22 cellular contexts compared by ENCODE assay signal in genomic region chr13:111472083-111472482, GRCh38.
"Had no signal": no experiment of that assay in that cellular context is flagged by ENCODE, and none has a peak within 500 bp of the region (broad histone marks: within the 10 kb centered on the region; RNA-seq: fewer than 3 reads in every experiment).

No MANE protein-coding gene starts in this region.

- H3K4me2 ChIP-seq: neural progenitor cell, smooth muscle cell had no signal

- DNase-seq: colonic mucosa; dermis blood vessel endothelial cell; effector memory CD4-positive, alpha-beta T cell; erythroblast; immature natural killer cell; left ventricle myocardium superior; nucleus accumbens; stimulated activated CD4-positive, alpha-beta T cell treated with anti-CD3 and anti-CD28 coated beads, Interleukin-2, amount 100 ng/mL, for 24 hours; stimulated activated CD4-positive, alpha-beta T cell treated with anti-CD3 and anti-CD28 coated beads, Interleukin-4, amount 100 ng/mL, for 24 hours; stomach; tibial artery had no signal

- H3K36me3 Mint-ChIP-seq: immature natural killer cell; memory B cell; neural progenitor cell; stimulated activated effector memory CD8-positive, alpha-beta T cell treated with anti-CD3 and anti-CD28 coated beads, Interleukin-12 subunit alpha, Interleukin-12 subunit beta, amount 100 ng/mL, for 72 hours had no signal

- H3K4me1 Mint-ChIP-seq: central memory CD8-positive, alpha-beta T cell; immature natural killer cell; memory B cell; nephron; neural progenitor cell; stimulated activated effector memory CD8-positive, alpha-beta T cell treated with anti-CD3 and anti-CD28 coated beads, Interleukin-12 subunit alpha, Interleukin-12 subunit beta, amount 100 ng/mL, for 72 hours had no signal

- H3K4me3 ChIP-seq: colonic mucosa, lung, neural progenitor cell, pancreas, right lobe of liver, smooth muscle cell, stomach, tibial artery, upper lobe of left lung had no signal

- H3K27ac Mint-ChIP-seq: immature natural killer cell; memory B cell; nephron; progenitor cell of endocrine pancreas; stimulated activated effector memory CD8-positive, alpha-beta T cell treated with anti-CD3 and anti-CD28 coated beads, Interleukin-12 subunit alpha, Interleukin-12 subunit beta, amount 100 ng/mL, for 72 hours had no signal

- H2AFZ ChIP-seq: neural progenitor cell had no signal

- H3K9me3 ChIP-seq: colonic mucosa, pancreas, right lobe of liver, stomach, tibial artery, upper lobe of left lung had no signal

- H3K36me3 ChIP-seq: colonic mucosa, neural progenitor cell, pancreas, right lobe of liver, stomach, tibial artery, upper lobe of left lung had no signal

- H3K9me3 Mint-ChIP-seq: central memory CD8-positive, alpha-beta T cell; immature natural killer cell; nephron; stimulated activated effector memory CD8-positive, alpha-beta T cell treated with anti-CD3 and anti-CD28 coated beads, Interleukin-12 subunit alpha, Interleukin-12 subunit beta, amount 100 ng/mL, for 72 hours had no signal

- H3K4me1 ChIP-seq: colonic mucosa, neural progenitor cell, pancreas, right lobe of liver, stomach, tibial artery, upper lobe of left lung had no signal

- H3K9ac ChIP-seq: neural progenitor cell had no signal

- H3K27ac ChIP-seq: colonic mucosa, neural progenitor cell, pancreas, right lobe of liver, stomach, tibial artery, upper lobe of left lung had no signal

- ATAC-seq: left ventricle myocardium superior; pancreas; right lobe of liver; stimulated activated effector memory CD8-positive, alpha-beta T cell treated with anti-CD3 and anti-CD28 coated beads, Interleukin-12 subunit alpha, Interleukin-12 subunit beta, amount 100 ng/mL, for 72 hours had no signal

- H3K27me3 ChIP-seq: colonic mucosa, neural progenitor cell, pancreas, right lobe of liver, upper lobe of left lung had no signal

- H3K4me3 Mint-ChIP-seq: central memory CD8-positive, alpha-beta T cell; immature natural killer cell; memory B cell; nephron; neural progenitor cell; stimulated activated effector memory CD8-positive, alpha-beta T cell treated with anti-CD3 and anti-CD28 coated beads, Interleukin-12 subunit alpha, Interleukin-12 subunit beta, amount 100 ng/mL, for 72 hours had no signal
